11 cellular contexts compared by ENCODE assay signal in the genomic region with DNA sequence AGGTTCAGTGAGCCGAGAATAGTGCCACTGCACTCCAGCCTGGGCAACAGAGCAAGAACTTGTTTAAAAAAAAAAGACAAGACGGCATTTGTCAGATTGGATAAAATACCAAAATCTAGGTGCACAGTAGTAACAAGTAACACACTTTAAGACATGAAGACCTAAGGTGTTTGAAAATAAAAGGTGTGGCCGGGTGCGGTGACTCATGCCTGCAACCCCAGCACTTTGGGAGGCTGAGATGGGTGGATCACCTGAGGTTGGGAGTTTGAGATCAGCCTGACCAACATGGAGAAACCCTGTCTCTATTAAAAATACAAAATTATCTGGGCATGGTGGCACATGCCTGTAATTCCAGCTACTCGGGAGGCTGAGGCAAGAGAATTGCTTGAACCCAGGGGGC. TPM values are rescaled to one million over a fixed set of nuclear protein-coding genes. Genes with fewer than 3 reads are reported as not detected.
"Had no signal": no experiment of that assay in that cellular context is flagged by ENCODE, and none has a peak within 500 bp of the region (broad histone marks: within the 10 kb centered on the region; RNA-seq: fewer than 3 reads in every experiment).

No MANE protein-coding gene starts in this region.

RNA-seq across cellular contexts. Expression of gene COX7A1, which starts 34.5 kb away (rescaled TPM):
- total RNA-seq: activated naive CD4-positive, alpha-beta T cell treated with anti-CD3 and anti-CD28 coated beads for 36 hours; activated naive CD4-positive, alpha-beta T cell treated with anti-CD3 and anti-CD28 coated beads, Interleukin-2, amount 50 U/mL, for 72 hours; activated naive CD8-positive, alpha-beta T cell treated with anti-CD3 and anti-CD28 coated beads for 36 hours; activated naive CD8-positive, alpha-beta T cell treated with anti-CD3 and anti-CD28 coated beads, Interleukin-2, amount 10 ng/mL, durations not matched to agents 7 days and 5 days; activated T-cell treated with anti-CD3 and anti-CD28 coated beads, Interleukin-2, amount 50 U/mL, for 4 hours; activated T-cell treated with anti-CD3 and anti-CD28 coated beads, Interleukin-2, amount 50 U/mL, for 72 hours; activated T-helper 1 cell treated with anti-CD3 and anti-CD28 coated beads, Interleukin-12 subunit alpha, Interleukin-12 subunit beta, Interleukin-2, Interleukin-4 antibody, amounts not matched to agents 30 ng/mL and 10 ng/mL and 1 ng/mL, durations not matched to agents 14 hours and 24 hours and 36 hours; activated T-helper 17 cell treated with anti-CD3 and anti-CD28 coated beads, Interleukin-2, amount 50 U/mL, for 72 hours; activated T-helper 2 cell treated with anti-CD3 and anti-CD28 coated beads, Interferon-gamma antibody, Interleukin-2, Interleukin-4, amounts not matched to agents 10 μg/mL and 5 μg/mL and 100 μg/mL, durations not matched to agents 14 hours and 24 hours and 36 hours; cardiac muscle cell; chondrocyte had no signal
